In the genomic region with DNA sequence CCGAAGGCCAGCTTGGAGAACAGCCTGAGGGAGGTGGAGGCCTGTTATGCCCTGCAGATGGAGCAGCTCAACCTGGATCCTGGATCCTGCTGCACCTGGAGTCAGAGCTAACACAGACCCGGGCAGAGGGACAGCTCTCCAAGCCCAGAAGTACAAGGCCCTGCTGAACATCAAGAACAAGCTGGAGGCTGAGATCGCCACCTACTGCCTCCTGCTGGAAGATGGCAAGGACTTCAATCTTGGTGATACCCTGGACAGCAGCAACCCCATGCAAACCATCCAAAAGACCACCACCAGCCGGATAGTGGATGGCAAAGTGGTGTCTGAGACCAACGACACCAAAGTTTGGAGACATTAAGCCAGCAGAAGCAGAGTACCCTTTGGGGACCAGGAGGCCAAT, we compare ENCODE assay signal across 2 cellular contexts.
A peak's percentile ranks its signal among the peaks of the same experiment; 100 is the strongest.
TF ChIP-seq lines count a peak whose summit lies in the region.

No MANE protein-coding gene starts in this region.

TF ChIP-seq in Ishikawa, 13 proteins besides CTCF, POLR2A, EP300 and RAD21 (continued from another document):
- TF ChIP-seq, protein P1, sequence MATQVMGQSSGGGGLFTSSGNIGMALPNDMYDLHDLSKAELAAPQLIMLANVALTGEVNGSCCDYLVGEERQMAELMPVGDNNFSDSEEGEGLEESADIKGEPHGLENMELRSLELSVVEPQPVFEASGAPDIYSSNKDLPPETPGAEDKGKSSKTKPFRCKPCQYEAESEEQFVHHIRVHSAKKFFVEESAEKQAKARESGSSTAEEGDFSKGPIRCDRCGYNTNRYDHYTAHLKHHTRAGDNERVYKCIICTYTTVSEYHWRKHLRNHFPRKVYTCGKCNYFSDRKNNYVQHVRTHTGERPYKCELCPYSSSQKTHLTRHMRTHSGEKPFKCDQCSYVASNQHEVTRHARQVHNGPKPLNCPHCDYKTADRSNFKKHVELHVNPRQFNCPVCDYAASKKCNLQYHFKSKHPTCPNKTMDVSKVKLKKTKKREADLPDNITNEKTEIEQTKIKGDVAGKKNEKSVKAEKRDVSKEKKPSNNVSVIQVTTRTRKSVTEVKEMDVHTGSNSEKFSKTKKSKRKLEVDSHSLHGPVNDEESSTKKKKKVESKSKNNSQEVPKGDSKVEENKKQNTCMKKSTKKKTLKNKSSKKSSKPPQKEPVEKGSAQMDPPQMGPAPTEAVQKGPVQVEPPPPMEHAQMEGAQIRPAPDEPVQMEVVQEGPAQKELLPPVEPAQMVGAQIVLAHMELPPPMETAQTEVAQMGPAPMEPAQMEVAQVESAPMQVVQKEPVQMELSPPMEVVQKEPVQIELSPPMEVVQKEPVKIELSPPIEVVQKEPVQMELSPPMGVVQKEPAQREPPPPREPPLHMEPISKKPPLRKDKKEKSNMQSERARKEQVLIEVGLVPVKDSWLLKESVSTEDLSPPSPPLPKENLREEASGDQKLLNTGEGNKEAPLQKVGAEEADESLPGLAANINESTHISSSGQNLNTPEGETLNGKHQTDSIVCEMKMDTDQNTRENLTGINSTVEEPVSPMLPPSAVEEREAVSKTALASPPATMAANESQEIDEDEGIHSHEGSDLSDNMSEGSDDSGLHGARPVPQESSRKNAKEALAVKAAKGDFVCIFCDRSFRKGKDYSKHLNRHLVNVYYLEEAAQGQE (IDR thresholded peaks at IDR 0.05; ENCODE audit: low read depth), result peak; percentile 44; the same call in 1 of the 2 replicates

TF ChIP-seq in WTC11, 78 proteins besides CTCF, POLR2A, EP300 and RAD21 (continued from another document):
- TF ChIP-seq, protein P2, sequence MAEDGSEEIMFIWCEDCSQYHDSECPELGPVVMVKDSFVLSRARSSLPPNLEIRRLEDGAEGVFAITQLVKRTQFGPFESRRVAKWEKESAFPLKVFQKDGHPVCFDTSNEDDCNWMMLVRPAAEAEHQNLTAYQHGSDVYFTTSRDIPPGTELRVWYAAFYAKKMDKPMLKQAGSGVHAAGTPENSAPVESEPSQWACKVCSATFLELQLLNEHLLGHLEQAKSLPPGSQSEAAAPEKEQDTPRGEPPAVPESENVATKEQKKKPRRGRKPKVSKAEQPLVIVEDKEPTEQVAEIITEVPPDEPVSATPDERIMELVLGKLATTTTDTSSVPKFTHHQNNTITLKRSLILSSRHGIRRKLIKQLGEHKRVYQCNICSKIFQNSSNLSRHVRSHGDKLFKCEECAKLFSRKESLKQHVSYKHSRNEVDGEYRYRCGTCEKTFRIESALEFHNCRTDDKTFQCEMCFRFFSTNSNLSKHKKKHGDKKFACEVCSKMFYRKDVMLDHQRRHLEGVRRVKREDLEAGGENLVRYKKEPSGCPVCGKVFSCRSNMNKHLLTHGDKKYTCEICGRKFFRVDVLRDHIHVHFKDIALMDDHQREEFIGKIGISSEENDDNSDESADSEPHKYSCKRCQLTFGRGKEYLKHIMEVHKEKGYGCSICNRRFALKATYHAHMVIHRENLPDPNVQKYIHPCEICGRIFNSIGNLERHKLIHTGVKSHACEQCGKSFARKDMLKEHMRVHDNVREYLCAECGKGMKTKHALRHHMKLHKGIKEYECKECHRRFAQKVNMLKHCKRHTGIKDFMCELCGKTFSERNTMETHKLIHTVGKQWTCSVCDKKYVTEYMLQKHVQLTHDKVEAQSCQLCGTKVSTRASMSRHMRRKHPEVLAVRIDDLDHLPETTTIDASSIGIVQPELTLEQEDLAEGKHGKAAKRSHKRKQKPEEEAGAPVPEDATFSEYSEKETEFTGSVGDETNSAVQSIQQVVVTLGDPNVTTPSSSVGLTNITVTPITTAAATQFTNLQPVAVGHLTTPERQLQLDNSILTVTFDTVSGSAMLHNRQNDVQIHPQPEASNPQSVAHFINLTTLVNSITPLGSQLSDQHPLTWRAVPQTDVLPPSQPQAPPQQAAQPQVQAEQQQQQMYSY (CRISPR knock-in tag; IDR thresholded peaks at IDR 0.05), result no peak
- TF ChIP-seq SOX15 (CRISPR knock-in tag; IDR thresholded peaks at IDR 0.05) (no peak), E2F1 (CRISPR knock-in tag; IDR thresholded peaks at IDR 0.05) (no peak), SP1 (CRISPR knock-in tag; conservative IDR thresholded peaks at IDR 0.05) (no peak), IRF2 (CRISPR knock-in tag; IDR thresholded peaks at IDR 0.05; ENCODE audit: borderline replicate concordance, low read depth) (no peak), ZNF423 (CRISPR knock-in tag; IDR thresholded peaks at IDR 0.05) (no peak), ZNF425 (CRISPR knock-in tag; conservative IDR thresholded peaks at IDR 0.05) (no peak), PRRX2 (CRISPR knock-in tag; IDR thresholded peaks at IDR 0.05) (no peak)
- TF ChIP-seq, protein P3, sequence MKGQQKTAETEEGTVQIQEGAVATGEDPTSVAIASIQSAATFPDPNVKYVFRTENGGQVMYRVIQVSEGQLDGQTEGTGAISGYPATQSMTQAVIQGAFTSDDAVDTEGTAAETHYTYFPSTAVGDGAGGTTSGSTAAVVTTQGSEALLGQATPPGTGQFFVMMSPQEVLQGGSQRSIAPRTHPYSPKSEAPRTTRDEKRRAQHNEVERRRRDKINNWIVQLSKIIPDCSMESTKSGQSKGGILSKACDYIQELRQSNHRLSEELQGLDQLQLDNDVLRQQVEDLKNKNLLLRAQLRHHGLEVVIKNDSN (CRISPR knock-in tag; IDR thresholded peaks at IDR 0.05), result no peak
TF ChIP-seq in WTC11: peak in this region for 0.
